In the genomic region with DNA sequence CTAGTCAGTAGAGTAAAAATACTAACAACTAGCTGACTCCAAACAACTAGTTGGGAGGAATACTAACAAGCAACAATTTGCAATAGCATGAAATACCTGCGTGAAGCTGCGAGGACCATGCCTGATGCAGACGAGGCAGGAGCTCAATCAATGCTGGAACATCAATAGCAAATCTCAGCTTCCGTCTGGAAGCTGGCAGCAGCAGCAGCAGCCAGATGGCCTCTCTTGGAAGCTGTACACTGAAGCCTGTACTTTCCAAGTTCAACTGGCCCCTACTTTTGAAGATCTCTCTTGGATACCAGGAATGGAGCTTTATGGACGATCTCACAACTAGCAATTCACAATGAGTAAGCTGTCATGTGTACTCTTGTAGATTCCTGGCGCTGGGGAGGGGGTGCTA, we compare ENCODE assay signal across 10 cellular contexts. TPM values are rescaled to one million over a fixed set of nuclear protein-coding genes. Genes with fewer than 3 reads are reported as not detected.
DNase-seq lines count a peak whose midpoint lies in the region; ATAC-seq and TF ChIP-seq lines count a peak whose summit lies in the region.
"Had no signal": no experiment of that assay in that cellular context is flagged by ENCODE, and none has a peak within 500 bp of the region (broad histone marks: within the 10 kb centered on the region; RNA-seq: fewer than 3 reads in every experiment).

No MANE protein-coding gene starts in this region.

- H3K36me3 ChIP-seq in spleen, result no peaks in the 10 kb centered on the region
- no peaks in the 10 kb centered on the region for H3K36me3 ChIP-seq in SK-N-SH (replicated peaks in 1 of 2; ENCODE audit: control insufficient read depth in 1 of 2, insufficient read depth in 2 of 2, low read length in 1 of 2)

- H3K4me1 Mint-ChIP-seq in activated CD4-positive, alpha-beta T cell treated with anti-CD3 and anti-CD28 coated beads, Interleukin-2, amount 10 ng/mL, durations not matched to agents 24 days and 14 days, result peaks cover 73% of the 10 kb centered on the region
- H3K4me1 Mint-ChIP-seq in activated T-helper 1 cell treated with anti-CD3 and anti-CD28 coated beads, Interleukin-12 subunit alpha, Interleukin-12 subunit beta, Interleukin-2, Interleukin-4 antibody, amounts not matched to agents 30 ng/mL and 10 ng/mL and 1 ng/mL, durations not matched to agents 14 hours and 24 hours and 36 hours (ENCODE audit: low read depth), result peaks cover 76% of the 10 kb centered on the region

- WGBS in spleen, 5 donors, result 69 to 87% (median 78%) methylated on average over 6 of the region's 6 CpGs
- 81% methylated on average over 6 of the region's 6 CpGs for WGBS in SK-N-SH (ENCODE audit: low lambda C conversion rate)

- no peak for TF ChIP-seq EP300 in SK-N-SH (IDR thresholded peaks at IDR 0.05; ENCODE audit: borderline replicate concordance in 1 of 2, low read depth in 1 of 2, low read length in 1 of 2)

- H3K27ac Mint-ChIP-seq in activated CD4-positive, alpha-beta T cell treated with anti-CD3 and anti-CD28 coated beads, Interleukin-2, amount 10 ng/mL, durations not matched to agents 24 days and 14 days, result peak overlapping the region; percentile 81
- H3K27ac Mint-ChIP-seq in activated T-helper 1 cell treated with anti-CD3 and anti-CD28 coated beads, Interleukin-12 subunit alpha, Interleukin-12 subunit beta, Interleukin-2, Interleukin-4 antibody, amounts not matched to agents 30 ng/mL and 10 ng/mL and 1 ng/mL, durations not matched to agents 14 hours and 24 hours and 36 hours, result peak overlapping the region; percentile 89

- H3K9me3 Mint-ChIP-seq in activated CD4-positive, alpha-beta T cell treated with anti-CD3 and anti-CD28 coated beads, Interleukin-2, amount 10 ng/mL, durations not matched to agents 24 days and 14 days, result peaks cover 13% of the 10 kb centered on the region
- peaks cover 11% of the 10 kb centered on the region for H3K9me3 Mint-ChIP-seq in activated T-helper 1 cell treated with anti-CD3 and anti-CD28 coated beads, Interleukin-12 subunit alpha, Interleukin-12 subunit beta, Interleukin-2, Interleukin-4 antibody, amounts not matched to agents 30 ng/mL and 10 ng/mL and 1 ng/mL, durations not matched to agents 14 hours and 24 hours and 36 hours

- H3K9ac ChIP-seq in SK-N-SH, result no peak overlapping the region

- no peak overlapping the region for H2AFZ ChIP-seq in SK-N-SH (ENCODE audit: low read depth)

- TF ChIP-seq POLR2A in spleen (IDR thresholded peaks at IDR 0.05), result no peak

- peaks cover 10% of the 10 kb centered on the region for H3F3A ChIP-seq in SK-N-SH (replicated peaks; ENCODE audit: insufficient read depth)

- H3K36me3 Mint-ChIP-seq in activated CD4-positive, alpha-beta T cell treated with anti-CD3 and anti-CD28 coated beads, Interleukin-2, amount 10 ng/mL, durations not matched to agents 24 days and 14 days (ENCODE audit: low read depth), result peaks cover 25% of the 10 kb centered on the region
- H3K36me3 Mint-ChIP-seq in activated T-helper 1 cell treated with anti-CD3 and anti-CD28 coated beads, Interleukin-12 subunit alpha, Interleukin-12 subunit beta, Interleukin-2, Interleukin-4 antibody, amounts not matched to agents 30 ng/mL and 10 ng/mL and 1 ng/mL, durations not matched to agents 14 hours and 24 hours and 36 hours (ENCODE audit: low read depth), result peaks cover 28% of the 10 kb centered on the region

- intact Hi-C loops in activated CD4-positive, alpha-beta T cell treated with anti-CD3 and anti-CD28 coated beads, Interleukin-2, amount 10 ng/mL, durations not matched to agents 24 days and 14 days (cut with micrococcal nuclease), result loop anchor here (2.0 to 10.0 kb wide), 4 partner anchors 486 to 1074 kb away; no protein-coding TSS in a partner anchor
- intact Hi-C loops in activated T-helper 1 cell treated with anti-CD3 and anti-CD28 coated beads, Interleukin-12 subunit alpha, Interleukin-12 subunit beta, Interleukin-2, Interleukin-4 antibody, amounts not matched to agents 30 ng/mL and 10 ng/mL and 1 ng/mL, durations not matched to agents 14 hours and 24 hours and 36 hours (cut with micrococcal nuclease), result loop anchor here (5.0 kb wide), 3 partner anchors 153 to 1072 kb away; a partner anchor contains a TSS
- intact Hi-C loops in spleen (cut with DNase I; ENCODE audit: low total_unique reads), result no loop called here

- H3K9me2 ChIP-seq in SK-N-SH, result no peaks in the 10 kb centered on the region

- no peak for TF ChIP-seq RAD21 in SK-N-SH (IDR thresholded peaks at IDR 0.05; ENCODE audit: low read length)

- H3K4me1 ChIP-seq in foreskin keratinocyte (peaks cover 48% of the 10 kb centered on the region), spleen (peaks cover 11 to 61% (median 44%) of the 10 kb centered on the region in 6 donors), SK-N-SH (ENCODE audit: control insufficient read depth in 1 of 2, insufficient read depth in 2 of 2, low read depth in 1 of 2, low read length in 1 of 2) (peaks cover 3 to 22% of the 10 kb centered on the region in 2 experiments; a peak in 3 of 4 replicates)

- H3K4me2 ChIP-seq in SK-N-SH, result no peak overlapping the region
- H3K4me2 ChIP-seq: A549 had no signal

- H3K79me2 ChIP-seq in SK-N-SH (ENCODE audit: insufficient read depth), result no peaks in the 10 kb centered on the region

- POLR2A ChIA-PET in SK-N-SH (lab: Yijun Ruan, JAX), result interaction anchor here (0.9 kb wide), 1 partner anchor 1377 kb away, joined by 3 read pairs; no protein-coding TSS in a partner anchor

- H3K27me3 ChIP-seq in foreskin keratinocyte (no peaks in the 10 kb centered on the region), spleen (replicated peaks in 1 of 7) (no peaks in the 10 kb centered on the region), SK-N-SH (ENCODE audit: insufficient read depth) (no peaks in the 10 kb centered on the region)

- no peaks in the 10 kb centered on the region for H4K20me1 ChIP-seq in SK-N-SH (ENCODE audit: insufficient read depth)

- peak overlapping the region; percentile 75 for H3K27ac ChIP-seq in foreskin keratinocyte
- H3K27ac ChIP-seq in spleen, result peak overlapping the region; percentile 57 to 92 (median 78)
- no peak overlapping the region for H3K27ac ChIP-seq in SK-N-SH (ENCODE audit: low read depth in 2 of 2, low read length in 1 of 2)
- H3K27ac ChIP-seq: A549 had no signal

- no peak for TF ChIP-seq CTCF in foreskin keratinocyte (conservative IDR thresholded peaks at IDR 0.05)
- no peak for TF ChIP-seq CTCF in spleen (IDR thresholded peaks at IDR 0.05 in 8 of 11, conservative IDR thresholded peaks at IDR 0.05 in 3 of 11)
- no peak for TF ChIP-seq CTCF in SK-N-SH (IDR thresholded peaks at IDR 0.05)

- H3K4me3 Mint-ChIP-seq in activated CD4-positive, alpha-beta T cell treated with anti-CD3 and anti-CD28 coated beads, Interleukin-2, amount 10 ng/mL, durations not matched to agents 24 days and 14 days, result peak overlapping the region; percentile 36
- peak overlapping the region; percentile 19 for H3K4me3 Mint-ChIP-seq in activated T-helper 1 cell treated with anti-CD3 and anti-CD28 coated beads, Interleukin-12 subunit alpha, Interleukin-12 subunit beta, Interleukin-2, Interleukin-4 antibody, amounts not matched to agents 30 ng/mL and 10 ng/mL and 1 ng/mL, durations not matched to agents 14 hours and 24 hours and 36 hours

- H3K9me3 ChIP-seq in spleen (peaks cover 0 to 5% (median 0%) of the 10 kb centered on the region in 8 donors), SK-N-SH (no peaks in the 10 kb centered on the region)
- H3K9me3 ChIP-seq: A549 had no signal

- no peak overlapping the region for H3K4me3 ChIP-seq in spleen
- H3K4me3 ChIP-seq in SK-N-SH (ENCODE audit: low read depth in 2 of 2, low read length in 1 of 2), result no peak overlapping the region
- H3K4me3 ChIP-seq: A549 had no signal

- H3K27me3 Mint-ChIP-seq in activated CD4-positive, alpha-beta T cell treated with anti-CD3 and anti-CD28 coated beads, Interleukin-2, amount 10 ng/mL, durations not matched to agents 24 days and 14 days, result no peaks in the 10 kb centered on the region
- H3K27me3 Mint-ChIP-seq in activated T-helper 1 cell treated with anti-CD3 and anti-CD28 coated beads, Interleukin-12 subunit alpha, Interleukin-12 subunit beta, Interleukin-2, Interleukin-4 antibody, amounts not matched to agents 30 ng/mL and 10 ng/mL and 1 ng/mL, durations not matched to agents 14 hours and 24 hours and 36 hours (ENCODE audit: insufficient read depth), result no peaks in the 10 kb centered on the region

- ATAC-seq in foreskin keratinocyte, result no peak
- ATAC-seq: A549 had no signal

- CTCF ChIA-PET in SK-N-SH (lab: Yijun Ruan, JAX), result interaction anchor here (0.8 to 1.6 kb wide), 2 partner anchors 12 to 57 kb away, joined by 4 read pairs; no protein-coding TSS in a partner anchor

- DNase-seq in activated CD4-positive, alpha-beta T cell treated with anti-CD3 and anti-CD28 coated beads, Interleukin-2, amount 10 ng/mL, durations not matched to agents 24 days and 14 days, result no peak
- DNase-seq in activated CD4-positive, alpha-beta T cell treated with anti-CD3 and anti-CD28 coated beads, Interleukin-2, amount 50 U/mL, for 48 hours, result no peak
- no peak for DNase-seq in activated T-helper 1 cell treated with anti-CD3 and anti-CD28 coated beads, Interleukin-12 subunit alpha, Interleukin-12 subunit beta, Interleukin-2, Interleukin-4 antibody, amounts not matched to agents 30 ng/mL and 10 ng/mL and 1 ng/mL, durations not matched to agents 14 hours and 24 hours and 36 hours (ENCODE audit: low spot score)
- DNase-seq in foreskin keratinocyte (no peak), spleen (no peak), DMS53 treated with DMSO at 0.1 percent for 48 hours (lab: John Stamatoyannopoulos, UW; ENCODE audit: unreplicated experiment) (no peak), NCI-H187 (lab: John Stamatoyannopoulos, UW) (no peak), SK-N-SH (no peak)
- DNase-seq: NCI-H1436 treated with DMSO at 0.1 percent for 48 hours had no signal

TF ChIP-seq in SK-N-SH, 30 proteins besides CTCF, POLR2A, EP300 and RAD21 (continues in another document):
- no peak for TF ChIP-seq FOXM1 (IDR thresholded peaks at IDR 0.05; ENCODE audit: low read depth)

RNA-seq across cellular contexts. Expression of a gene that starts 47.9 kb away (rescaled TPM):
- total RNA-seq in activated CD4-positive, alpha-beta T cell treated with anti-CD3 and anti-CD28 coated beads, Interleukin-2, amount 10 ng/mL, durations not matched to agents 24 days and 14 days, result 1.9 and 2.8 TPM in 2 replicates
- 2.3 and 3.2 TPM in 2 replicates for total RNA-seq in activated T-helper 1 cell treated with anti-CD3 and anti-CD28 coated beads, Interleukin-12 subunit alpha, Interleukin-12 subunit beta, Interleukin-2, Interleukin-4 antibody, amounts not matched to agents 30 ng/mL and 10 ng/mL and 1 ng/mL, durations not matched to agents 14 hours and 24 hours and 36 hours
- total RNA-seq in foreskin keratinocyte (2,996 and 3,493 TPM in 2 replicates), spleen (1,000 to 10,000 TPM in 1 of 7 donors, 100 to 1,000 TPM in 6; 156 to 1,022 (median 509) TPM)
- polyA plus RNA-seq in foreskin keratinocyte (253 and 366 TPM in 2 replicates), spleen (10 to 100 TPM in 2 of 3 donors, 1 to 10 TPM in 1; 8.4 to 18.4 (median 17.2) TPM), SK-N-SH (2012; rRNA removed) (117 and 127 TPM in 2 replicates)
- polyA plus RNA-seq in SK-N-SH (2012; cell fraction: cytosol; rRNA removed), result 36.9 and 47.2 TPM in 2 replicates
- polyA plus RNA-seq in SK-N-SH (2012; cell fraction: nucleus; rRNA removed), result 513 and 769 TPM in 2 replicates

Comparison
In these comparisons a context has a peak if more than half of its experiments do, and no peak if none do; other contexts are left out.
1. H3K27ac ChIP-seq: peak in foreskin keratinocyte (single experiment) and spleen (8 of 8); none in SK-N-SH (0 of 2).
2. RNA of a gene that starts 47.9 kb away (total RNA-seq): 2,996 to 3,493 TPM in foreskin keratinocyte and 156 to 1,022 TPM in spleen; 2.3 to 3.2 TPM in activated T-helper 1 cell treated with anti-CD3 and anti-CD28 coated beads, Interleukin-12 subunit alpha, Interleukin-12 subunit beta, Interleukin-2, Interleukin-4 antibody, amounts not matched to agents 30 ng/mL and 10 ng/mL and 1 ng/mL, durations not matched to agents 14 hours and 24 hours and 36 hours and 1.9 to 2.8 TPM in activated CD4-positive, alpha-beta T cell treated with anti-CD3 and anti-CD28 coated beads, Interleukin-2, amount 10 ng/mL, durations not matched to agents 24 days and 14 days; every median in the first group is over 10 times any median in the second.